In genomic region chr7:46993396-46993795, GRCh38 we compare ENCODE assay signal across 24 cellular contexts.
A peak's percentile ranks its signal among the peaks of the same experiment; 100 is the strongest.
DNase-seq lines count a peak whose midpoint lies in the region; ATAC-seq, FAIRE-seq and TF ChIP-seq lines count a peak whose summit lies in the region.
"Had no signal": no experiment of that assay in that cellular context is flagged by ENCODE, and none has a peak within 500 bp of the region (broad histone marks: within the 10 kb centered on the region; RNA-seq: fewer than 3 reads in every experiment).

No MANE protein-coding gene starts in this region.

- H3K4me2 ChIP-seq in keratinocyte (ENCODE audit: control insufficient read depth, extremely low read depth, insufficient read depth, low read depth, low read length): no peak overlapping the region
- H3K4me2 ChIP-seq: SK-N-SH had no signal

- DNase-seq in right cardiac atrium (peak in 2 of 3 donors; percentile 29 to 40), heart right ventricle (no peak), cardiac fibroblast (ENCODE audit: low read depth in 2 of 2) (peak; percentile 9 to 62), keratinocyte (ENCODE audit: low read depth, low spot score) (no peak), chondrocyte (ENCODE audit: low spot score) (no peak), NCI-H2171 treated with DMSO at 0.1 percent for 48 hours (lab: John Stamatoyannopoulos, UW) (no peak), nucleus accumbens (lab: John Stamatoyannopoulos, UW) (no peak)
- DNase-seq in naive thymus-derived CD8-positive, alpha-beta T cell: no peak
- DNase-seq: activated CD8-positive, alpha-beta T cell treated with anti-CD3 and anti-CD28 coated beads for 36 hours; activated gamma-delta T cell treated with Interleukin-2 at 50 U/mL for 16 hours; DMS153; dorsolateral prefrontal cortex; GDM1; GOT3; left colon; MM.1S; NCI-H1694 treated with DMSO at 0.1 percent for 48 hours; NCI-H82; SK-N-SH; T-helper 9 cell had no signal

- FAIRE-seq in keratinocyte (lab: Jason Lieb, UNC): peak; percentile 60

- H3K36me3 ChIP-seq in heart right ventricle (no peaks in the 10 kb centered on the region), keratinocyte (ENCODE audit: control insufficient read depth in 2 of 2, extremely low read depth in 1 of 2, insufficient read depth in 2 of 2, low read length in 2 of 2) (no peaks in the 10 kb centered on the region)
- H3K36me3 ChIP-seq: adrenal gland, uterus had no signal

- peaks cover 8% of the 10 kb centered on the region for H3K4me1 Mint-ChIP-seq in chondrocyte (ENCODE audit: low read depth)
- no peaks in the 10 kb centered on the region for H3K4me1 Mint-ChIP-seq in naive thymus-derived CD8-positive, alpha-beta T cell

- no peaks in the 10 kb centered on the region for H3K9me3 Mint-ChIP-seq in chondrocyte (ENCODE audit: low read depth)
- peaks cover 0 to 2% (median 0%) of the 10 kb centered on the region in 9 donors for H3K9me3 Mint-ChIP-seq in naive thymus-derived CD8-positive, alpha-beta T cell
- H3K9me3 Mint-ChIP-seq: activated CD8-positive, alpha-beta T cell treated with anti-CD3 and anti-CD28 coated beads for 36 hours had no signal

- H3K4me1 ChIP-seq in right cardiac atrium (ENCODE audit: control insufficient read depth, insufficient read depth, low read length) (no peaks in the 10 kb centered on the region), heart right ventricle (peaks cover 0 to 16% (median 7%) of the 10 kb centered on the region in 9 donors), keratinocyte (ENCODE audit: control insufficient read depth, extremely low read depth, insufficient read depth, low read length) (peaks cover 11% of the 10 kb centered on the region)
- H3K4me1 ChIP-seq: uterus had no signal

- no peaks in the 10 kb centered on the region for H4K20me1 ChIP-seq in keratinocyte (ENCODE audit: control insufficient read depth, extremely low read depth, insufficient read depth, low read length)

- ATAC-seq in right cardiac atrium (peak in 1 of 2 donors; percentile 33), heart right ventricle (no peak)
- ATAC-seq in naive thymus-derived CD8-positive, alpha-beta T cell: no peak
- ATAC-seq: activated CD8-positive, alpha-beta T cell treated with anti-CD3 and anti-CD28 coated beads for 36 hours; left colon had no signal

- no peak overlapping the region for H3K27ac Mint-ChIP-seq in chondrocyte (ENCODE audit: unreplicated experiment)
- H3K27ac Mint-ChIP-seq in naive thymus-derived CD8-positive, alpha-beta T cell: no peak overlapping the region
- H3K27ac Mint-ChIP-seq: activated CD8-positive, alpha-beta T cell treated with anti-CD3 and anti-CD28 coated beads for 36 hours had no signal

- no peaks in the 10 kb centered on the region for H3K9me1 ChIP-seq in keratinocyte (ENCODE audit: control insufficient read depth, extremely low read depth, insufficient read depth, low read length)

- H3K79me2 ChIP-seq in keratinocyte (ENCODE audit: control insufficient read depth, insufficient read depth, low read length): no peaks in the 10 kb centered on the region

- peak overlapping the region; percentile 56 for H2AFZ ChIP-seq in keratinocyte (ENCODE audit: control insufficient read depth, low read length)

- POLR2A ChIA-PET in naive thymus-derived CD8-positive, alpha-beta T cell (lab: Charles Lee): interaction anchor here (0.6 kb wide), 1 partner anchor 14 kb away, joined by 3 read pairs; no protein-coding TSS in a partner anchor

- 39% methylated on average over 3 of the region's 3 CpGs for WGBS in right cardiac atrium
- WGBS in heart right ventricle, 2 donors: 40 to 44% methylated on average over 3 of the region's 3 CpGs

- H3K4me3 ChIP-seq in right cardiac atrium (ENCODE audit: low read length) (no peak overlapping the region), heart right ventricle (no peak overlapping the region), cardiac fibroblast (replicated peaks in 1 of 2; ENCODE audit: low read depth in 2 of 2, low read length in 2 of 2) (no peak overlapping the region), keratinocyte (ENCODE audit: control insufficient read depth in 2 of 3, extremely low read depth in 1 of 3, insufficient read depth in 2 of 3, low read depth in 1 of 3, low read length in 3 of 3) (no peak overlapping the region)
- H3K4me3 ChIP-seq: adrenal gland, dorsolateral prefrontal cortex, uterus had no signal

- H3K4me3 Mint-ChIP-seq in chondrocyte (ENCODE audit: unreplicated experiment): no peak overlapping the region
- no peak overlapping the region for H3K4me3 Mint-ChIP-seq in naive thymus-derived CD8-positive, alpha-beta T cell
- H3K4me3 Mint-ChIP-seq: activated CD8-positive, alpha-beta T cell treated with anti-CD3 and anti-CD28 coated beads for 36 hours had no signal

- no peaks in the 10 kb centered on the region for H3K36me3 Mint-ChIP-seq in chondrocyte (ENCODE audit: low read depth)
- H3K36me3 Mint-ChIP-seq in naive thymus-derived CD8-positive, alpha-beta T cell: no peaks in the 10 kb centered on the region

- H3K9me3 ChIP-seq in right cardiac atrium (ENCODE audit: control insufficient read depth, low read length) (no peaks in the 10 kb centered on the region), heart right ventricle (no peaks in the 10 kb centered on the region), keratinocyte (ENCODE audit: control insufficient read depth, low read depth, low read length) (no peaks in the 10 kb centered on the region)
- H3K9me3 ChIP-seq: adrenal gland, SK-N-SH, uterus had no signal

- dilution Hi-C loops in keratinocyte (cut with MboI; ENCODE audit: extremely low pct_ligation_motif_present, low sequenced_read_pairs): no loop called here

- H3K27me3 Mint-ChIP-seq in chondrocyte (ENCODE audit: low read depth): no peaks in the 10 kb centered on the region
- no peaks in the 10 kb centered on the region for H3K27me3 Mint-ChIP-seq in naive thymus-derived CD8-positive, alpha-beta T cell
- H3K27me3 Mint-ChIP-seq: activated CD8-positive, alpha-beta T cell treated with anti-CD3 and anti-CD28 coated beads for 36 hours had no signal

- H3K9ac ChIP-seq in keratinocyte (ENCODE audit: control insufficient read depth, extremely low read depth, insufficient read depth, low read length): no peak overlapping the region
- H3K9ac ChIP-seq: SK-N-SH had no signal

- H3K27me3 ChIP-seq in right cardiac atrium (ENCODE audit: control insufficient read depth, insufficient read depth) (no peaks in the 10 kb centered on the region), heart right ventricle (no peaks in the 10 kb centered on the region), keratinocyte (ENCODE audit: control insufficient read depth, extremely low read depth, insufficient read depth, low read length) (no peaks in the 10 kb centered on the region)
- H3K27me3 ChIP-seq: adrenal gland, uterus had no signal

- intact Hi-C loops in right cardiac atrium (cut with DNase I) (no loop called here), heart right ventricle (cut with DNase I) (no loop called here)

- no peak for TF ChIP-seq CTCF in heart right ventricle (IDR thresholded peaks at IDR 0.05)
- no peak for TF ChIP-seq CTCF in cardiac fibroblast (IDR thresholded peaks at IDR 0.05; ENCODE audit: low read depth, low read length)
- TF ChIP-seq CTCF in keratinocyte (optimal IDR thresholded peaks at IDR 0.05 in 1 of 3, IDR thresholded peaks at IDR 0.05 in 1 of 3, conservative IDR thresholded peaks at IDR 0.05 in 1 of 3; ENCODE audit: extremely low read depth in 1 of 3, insufficient read depth in 2 of 3, low read length in 3 of 3): no peak
- TF ChIP-seq CTCF in chondrocyte (IDR thresholded peaks at IDR 0.05): no peak

- H3K27ac ChIP-seq in right cardiac atrium (ENCODE audit: low read length) (no peak overlapping the region), heart right ventricle (no peak overlapping the region), keratinocyte (ENCODE audit: control insufficient read depth, insufficient read depth, low read length) (no peak overlapping the region)
- H3K27ac ChIP-seq: adrenal gland, C4-2B, dorsolateral prefrontal cortex, epithelial cell of prostate, uterus had no signal

Comparison
In these comparisons a context has a peak if more than half of its experiments do, and no peak if none do; other contexts are left out.
1. DNase-seq: peak in right cardiac atrium (2 of 3) and cardiac fibroblast (2 of 2); none in heart right ventricle (0 of 2), keratinocyte (single experiment), chondrocyte (single experiment), NCI-H2171 treated with DMSO at 0.1 percent for 48 hours (single experiment), nucleus accumbens (0 of 56) and naive thymus-derived CD8-positive, alpha-beta T cell (0 of 10).